In the genomic region with DNA sequence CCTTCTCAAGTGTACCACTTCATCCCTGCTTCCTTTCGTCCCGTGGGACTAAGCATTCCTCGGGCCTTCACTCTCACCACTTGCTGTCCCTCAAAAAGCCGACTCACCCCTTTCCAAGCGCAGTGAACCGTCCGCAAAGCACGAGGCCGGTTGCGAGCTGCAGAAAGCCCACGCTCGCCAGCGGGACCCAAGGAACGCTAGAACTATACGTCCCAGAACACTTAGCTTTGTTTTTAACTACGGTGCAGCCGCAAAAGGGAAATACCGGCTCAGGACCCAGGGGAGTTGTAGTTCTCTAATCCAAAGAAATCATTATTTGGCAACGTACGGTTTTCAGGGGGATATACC, we compare ENCODE assay signal across 7 cellular contexts. TPM values are rescaled to one million over a fixed set of nuclear protein-coding genes. Genes with fewer than 3 reads are reported as not detected.
DNase-seq lines count a peak whose midpoint lies in the region; ATAC-seq, FAIRE-seq and TF ChIP-seq lines count a peak whose summit lies in the region.

No MANE protein-coding gene starts in this region.

- peaks cover 9% of the 10 kb centered on the region for H3K4me1 ChIP-seq in effector memory CD4-positive, alpha-beta T cell (ENCODE audit: control insufficient read depth, insufficient read depth, low read length, poor library complexity, severe bottlenecking)
- H3K4me1 ChIP-seq in mesodermal cell (ENCODE audit: control insufficient read depth, insufficient read depth, low read length, poor library complexity, severe bottlenecking), result peaks cover 9% of the 10 kb centered on the region

- peak overlapping the region; percentile 98 for H3K27ac Mint-ChIP-seq in type B pancreatic cell

- 0% methylated on average over 17 to 19 of the region's 20 CpGs for WGBS in mesodermal cell (ENCODE audit: insufficient coverage in 2 of 2), 2 experiments

- TF ChIP-seq POLR2A in GM12892 (IDR thresholded peaks at IDR 0.05; ENCODE audit: low read depth, low read length), result no peak

- no peaks in the 10 kb centered on the region for H3K9me3 ChIP-seq in effector memory CD4-positive, alpha-beta T cell (ENCODE audit: control insufficient read depth, low read length)
- no peaks in the 10 kb centered on the region for H3K9me3 ChIP-seq in mesodermal cell (ENCODE audit: control insufficient read depth, low read length)

- peak overlapping the region; percentile 94 for H3K4me3 ChIP-seq in effector memory CD4-positive, alpha-beta T cell (ENCODE audit: insufficient read depth, low read depth, low read length, poor library complexity, severe bottlenecking)
- H3K4me3 ChIP-seq in mesodermal cell (ENCODE audit: extremely low read depth, insufficient read depth, low read length, poor library complexity, severe bottlenecking), result peak overlapping the region; percentile 96

- peak; percentile 28 for ATAC-seq in HG02678 (IDR thresholded peaks at IDR 0.05; ENCODE audit: unreplicated experiment)

- POLR2A ChIA-PET in RWPE1 (lab: Yijun Ruan, JAX; ENCODE audit: low non-redundant PET), result interaction anchor here (2.7 kb wide), 1 partner anchor 41 kb away, joined by 9 read pairs; no protein-coding TSS in a partner anchor

- peaks cover 11% of the 10 kb centered on the region for H3K36me3 ChIP-seq in effector memory CD4-positive, alpha-beta T cell (ENCODE audit: control insufficient read depth, insufficient read depth, low read length)
- H3K36me3 ChIP-seq in mesodermal cell (ENCODE audit: control insufficient read depth, insufficient read depth, low read length), result peaks cover 12% of the 10 kb centered on the region

- H3K36me3 Mint-ChIP-seq in type B pancreatic cell, result peaks cover 7% of the 10 kb centered on the region

- H3K27ac ChIP-seq in RWPE1 (peak overlapping the region; percentile 92), mesodermal cell (ENCODE audit: low read depth, low read length, severe bottlenecking) (peak overlapping the region; percentile 81)
- H3K27ac ChIP-seq in effector memory CD4-positive, alpha-beta T cell (ENCODE audit: insufficient read depth, low read length, poor library complexity, severe bottlenecking), result peak overlapping the region; percentile 93

- CTCF ChIA-PET in RWPE1 (lab: Yijun Ruan, JAX), result no interaction called here

- no peaks in the 10 kb centered on the region for H3K27me3 ChIP-seq in effector memory CD4-positive, alpha-beta T cell (replicated peaks; ENCODE audit: control insufficient read depth, insufficient read depth, low read length, poor library complexity, severe bottlenecking)

- TF ChIP-seq CTCF in RWPE1 (conservative IDR thresholded peaks at IDR 0.05; ENCODE audit: low read depth) (no peak), type B pancreatic cell (conservative IDR thresholded peaks at IDR 0.05) (no peak)

- no peak for DNase-seq in GM12892 (ENCODE audit: insufficient read length)
- no peak for DNase-seq in RWPE1 (ENCODE audit: low spot score)
- DNase-seq in effector memory CD4-positive, alpha-beta T cell, result peak in 1 of 3 donors; percentile 26
- DNase-seq in type B pancreatic cell (ENCODE audit: extremely low spot score, unreplicated experiment), result no peak
- DNase-seq in NAMALWA (ENCODE audit: low spot score), result no peak

- peaks cover 25% of the 10 kb centered on the region for H3K4me1 Mint-ChIP-seq in type B pancreatic cell (ENCODE audit: unreplicated experiment)

- no peaks in the 10 kb centered on the region for H3K9me3 Mint-ChIP-seq in type B pancreatic cell

- H3K27me3 Mint-ChIP-seq in type B pancreatic cell, result no peaks in the 10 kb centered on the region

- FAIRE-seq in GM12892 (lab: Jason Lieb, UNC), result peak; percentile 42

- peak overlapping the region; percentile 99 for H3K4me3 Mint-ChIP-seq in type B pancreatic cell

RNA-seq across cellular contexts. Expression of gene POLR1H, which starts 0.5 kb away (rescaled TPM):
- 53.2 TPM for polyA plus RNA-seq in GM12892 (2012; ENCODE audit: missing spikeins)
- 37.2 TPM for polyA plus RNA-seq in mesodermal cell (2013, experiment 1 of 2)
- polyA plus RNA-seq in mesodermal cell (2013, experiment 2 of 2), result 29.6 TPM
- total RNA-seq in type B pancreatic cell (ENCODE audit: low replicate concordance), result 23.7 and 37.3 TPM in 2 replicates

RNA-seq across cellular contexts. Expression of gene PPP1R11, which starts 6.4 kb away (rescaled TPM):
- polyA plus RNA-seq in GM12892 (2012; ENCODE audit: missing spikeins), result 25.4 TPM
- 44.3 TPM for polyA plus RNA-seq in mesodermal cell (2013, experiment 1 of 2)
- 39.4 TPM for polyA plus RNA-seq in mesodermal cell (2013, experiment 2 of 2)
- 40.0 and 48.6 TPM in 2 replicates for total RNA-seq in type B pancreatic cell (ENCODE audit: low replicate concordance)

RNA-seq across cellular contexts. Expression of gene RNF39, which starts 15.0 kb away (rescaled TPM):
- polyA plus RNA-seq in GM12892 (2012; ENCODE audit: missing spikeins), result 0.34 TPM
- polyA plus RNA-seq in mesodermal cell (2013, experiment 1 of 2), result not detected
- 0.15 TPM for polyA plus RNA-seq in mesodermal cell (2013, experiment 2 of 2)
- total RNA-seq in type B pancreatic cell (ENCODE audit: low replicate concordance), result 1.5 TPM in 2 replicates

RNA-seq across cellular contexts. Expression of gene TRIM31, which starts 52.3 kb away (rescaled TPM):
- not detected for polyA plus RNA-seq in GM12892 (2012; ENCODE audit: missing spikeins)
- not detected for polyA plus RNA-seq in mesodermal cell (2013, experiment 1 of 2)
- polyA plus RNA-seq in mesodermal cell (2013, experiment 2 of 2), result not detected
- 1.8 and 3.8 TPM in 2 replicates for total RNA-seq in type B pancreatic cell (ENCODE audit: low replicate concordance)
